1 cellular context compared by ENCODE assay signal in the genomic region with DNA sequence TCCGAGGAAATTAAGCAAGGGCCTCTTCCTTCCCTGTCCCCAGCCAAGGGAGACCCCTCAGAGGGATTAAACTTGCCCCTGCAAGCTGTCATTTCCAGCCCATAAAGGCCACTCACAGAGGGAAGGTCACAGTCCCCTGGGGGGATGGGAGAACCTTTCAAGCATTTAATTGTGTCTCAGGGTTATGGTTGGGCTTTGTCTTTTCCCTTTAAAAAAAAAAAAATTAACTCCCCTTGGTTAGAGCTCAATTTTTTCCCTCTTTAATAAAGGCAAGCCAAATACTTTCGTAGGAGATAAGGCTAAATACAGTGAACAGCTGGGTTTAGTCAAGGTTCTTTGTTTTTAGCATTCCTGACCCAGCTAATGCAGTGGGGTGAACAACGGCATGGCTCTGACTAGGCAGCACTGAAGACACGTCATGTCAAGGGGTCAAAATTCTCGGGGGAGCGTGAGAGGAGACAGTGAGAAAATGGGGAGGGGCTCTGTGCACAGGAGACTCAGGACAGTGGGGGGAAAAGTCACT.
TF ChIP-seq lines count a peak whose summit lies in the region.

No MANE protein-coding gene starts in this region.

TF ChIP-seq in WTC11, 78 proteins besides CTCF, POLR2A, EP300 and RAD21 (continued from another document):
- TF ChIP-seq, protein P1, sequence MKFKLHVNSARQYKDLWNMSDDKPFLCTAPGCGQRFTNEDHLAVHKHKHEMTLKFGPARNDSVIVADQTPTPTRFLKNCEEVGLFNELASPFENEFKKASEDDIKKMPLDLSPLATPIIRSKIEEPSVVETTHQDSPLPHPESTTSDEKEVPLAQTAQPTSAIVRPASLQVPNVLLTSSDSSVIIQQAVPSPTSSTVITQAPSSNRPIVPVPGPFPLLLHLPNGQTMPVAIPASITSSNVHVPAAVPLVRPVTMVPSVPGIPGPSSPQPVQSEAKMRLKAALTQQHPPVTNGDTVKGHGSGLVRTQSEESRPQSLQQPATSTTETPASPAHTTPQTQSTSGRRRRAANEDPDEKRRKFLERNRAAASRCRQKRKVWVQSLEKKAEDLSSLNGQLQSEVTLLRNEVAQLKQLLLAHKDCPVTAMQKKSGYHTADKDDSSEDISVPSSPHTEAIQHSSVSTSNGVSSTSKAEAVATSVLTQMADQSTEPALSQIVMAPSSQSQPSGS (CRISPR knock-in tag; IDR thresholded peaks at IDR 0.05; ENCODE audit: borderline replicate concordance, low read depth), result no peak
- TF ChIP-seq, protein P2, sequence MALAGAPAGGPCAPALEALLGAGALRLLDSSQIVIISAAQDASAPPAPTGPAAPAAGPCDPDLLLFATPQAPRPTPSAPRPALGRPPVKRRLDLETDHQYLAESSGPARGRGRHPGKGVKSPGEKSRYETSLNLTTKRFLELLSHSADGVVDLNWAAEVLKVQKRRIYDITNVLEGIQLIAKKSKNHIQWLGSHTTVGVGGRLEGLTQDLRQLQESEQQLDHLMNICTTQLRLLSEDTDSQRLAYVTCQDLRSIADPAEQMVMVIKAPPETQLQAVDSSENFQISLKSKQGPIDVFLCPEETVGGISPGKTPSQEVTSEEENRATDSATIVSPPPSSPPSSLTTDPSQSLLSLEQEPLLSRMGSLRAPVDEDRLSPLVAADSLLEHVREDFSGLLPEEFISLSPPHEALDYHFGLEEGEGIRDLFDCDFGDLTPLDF (CRISPR knock-in tag; IDR thresholded peaks at IDR 0.05), result no peak
- no peak for TF ChIP-seq CBFB (CRISPR knock-in tag; IDR thresholded peaks at IDR 0.05; ENCODE audit: low read depth)
- no peak for TF ChIP-seq RELA (CRISPR knock-in tag; IDR thresholded peaks at IDR 0.05; ENCODE audit: borderline replicate concordance)
